In genomic region chr1:227321035-227321434, GRCh38 we compare ENCODE assay signal across 22 cellular contexts. TPM values are rescaled to one million over a fixed set of nuclear protein-coding genes. Genes with fewer than 3 reads are reported as not detected.
DNase-seq lines count a peak whose midpoint lies in the region; ATAC-seq and TF ChIP-seq lines count a peak whose summit lies in the region.
"Had no signal": no experiment of that assay in that cellular context is flagged by ENCODE, and none has a peak within 500 bp of the region (broad histone marks: within the 10 kb centered on the region; RNA-seq: fewer than 3 reads in every experiment).

No MANE protein-coding gene starts in this region.

- CTCF ChIA-PET in activated CD8-positive, alpha-beta T cell treated with anti-CD3 and anti-CD28 coated beads, Interleukin-2, amount 10 ng/mL, durations not matched to agents 7 days and 5 days (lab: Charles Lee) = no interaction called here

- no peak for TF ChIP-seq CTCF in type B pancreatic cell (conservative IDR thresholded peaks at IDR 0.05)

- peak; percentile 74 for ATAC-seq in activated naive CD8-positive, alpha-beta T cell treated with anti-CD3 and anti-CD28 coated beads, Interleukin-2, amount 10 ng/mL, durations not matched to agents 7 days and 5 days (ENCODE audit: low read depth)
- ATAC-seq in activated naive CD8-positive, alpha-beta T cell treated with anti-CD3 and anti-CD28 coated beads, Interleukin-2, amount 50 U/mL, for 24 hours = no peak
- peak; percentile 61 for ATAC-seq in HG03108 (IDR thresholded peaks at IDR 0.05; ENCODE audit: unreplicated experiment)
- peak; percentile 48 for ATAC-seq in activated CD8-positive, alpha-beta T cell treated with anti-CD3 and anti-CD28 coated beads, Interleukin-2, amount 10 ng/mL, durations not matched to agents 7 days and 5 days
- no peak for ATAC-seq in GM18502 (IDR thresholded peaks at IDR 0.05; ENCODE audit: poor library complexity, unreplicated experiment)
- ATAC-seq: A549, left cardiac atrium had no signal

- H3K4me1 ChIP-seq in Karpas-422 (ENCODE audit: low read length) = no peaks in the 10 kb centered on the region

- no peaks in the 10 kb centered on the region for H3K36me3 ChIP-seq in Karpas-422 (ENCODE audit: insufficient read depth, low read length)
- H3K36me3 ChIP-seq: pancreas, SJCRH30 had no signal

- no peaks in the 10 kb centered on the region for H4K20me1 ChIP-seq in Karpas-422 (ENCODE audit: insufficient read depth, low read depth, low read length)

- no peaks in the 10 kb centered on the region for H3K79me2 ChIP-seq in Karpas-422 (ENCODE audit: low read length)

- H3K4me3 Mint-ChIP-seq in activated naive CD8-positive, alpha-beta T cell treated with anti-CD3 and anti-CD28 coated beads, Interleukin-2, amount 10 ng/mL, durations not matched to agents 7 days and 5 days = no peak overlapping the region
- no peak overlapping the region for H3K4me3 Mint-ChIP-seq in activated naive CD8-positive, alpha-beta T cell treated with anti-CD3 and anti-CD28 coated beads, Interleukin-2, amount 50 U/mL, for 24 hours
- no peak overlapping the region for H3K4me3 Mint-ChIP-seq in activated CD8-positive, alpha-beta T cell treated with anti-CD3 and anti-CD28 coated beads, Interleukin-2, amount 10 ng/mL, durations not matched to agents 7 days and 5 days
- peak overlapping the region; percentile 32 for H3K4me3 Mint-ChIP-seq in type B pancreatic cell

- H3K9ac ChIP-seq in Karpas-422 (ENCODE audit: low read length) = no peak overlapping the region
- H3K9ac ChIP-seq: GM23248 had no signal

- peaks cover 59% of the 10 kb centered on the region for H3K27me3 Mint-ChIP-seq in activated naive CD8-positive, alpha-beta T cell treated with anti-CD3 and anti-CD28 coated beads, Interleukin-2, amount 10 ng/mL, durations not matched to agents 7 days and 5 days
- H3K27me3 Mint-ChIP-seq in activated naive CD8-positive, alpha-beta T cell treated with anti-CD3 and anti-CD28 coated beads, Interleukin-2, amount 50 U/mL, for 24 hours = peaks cover 59% of the 10 kb centered on the region
- H3K27me3 Mint-ChIP-seq in activated CD8-positive, alpha-beta T cell treated with anti-CD3 and anti-CD28 coated beads, Interleukin-2, amount 10 ng/mL, durations not matched to agents 7 days and 5 days (ENCODE audit: low read depth) = peaks cover 47% of the 10 kb centered on the region
- peaks cover 13% of the 10 kb centered on the region for H3K27me3 Mint-ChIP-seq in type B pancreatic cell

- H3K27ac Mint-ChIP-seq in activated naive CD8-positive, alpha-beta T cell treated with anti-CD3 and anti-CD28 coated beads, Interleukin-2, amount 10 ng/mL, durations not matched to agents 7 days and 5 days = peak overlapping the region; percentile 11
- no peak overlapping the region for H3K27ac Mint-ChIP-seq in activated naive CD8-positive, alpha-beta T cell treated with anti-CD3 and anti-CD28 coated beads, Interleukin-2, amount 50 U/mL, for 24 hours
- no peak overlapping the region for H3K27ac Mint-ChIP-seq in activated CD8-positive, alpha-beta T cell treated with anti-CD3 and anti-CD28 coated beads, Interleukin-2, amount 10 ng/mL, durations not matched to agents 7 days and 5 days
- H3K27ac Mint-ChIP-seq in type B pancreatic cell = peak overlapping the region; percentile 35
- H3K27ac Mint-ChIP-seq: activated naive CD4-positive, alpha-beta T cell treated with anti-CD3 and anti-CD28 coated beads, Interleukin-2, amount 50 U/mL, for 72 hours had no signal

- H2AFZ ChIP-seq in Karpas-422 (ENCODE audit: low read length) = no peak overlapping the region
- H2AFZ ChIP-seq: GM23248, hepatocyte had no signal

- no peaks in the 10 kb centered on the region for H3K9me3 ChIP-seq in Karpas-422 (ENCODE audit: low read length)
- H3K9me3 ChIP-seq: pancreas, SJCRH30 had no signal

- H3K9me3 Mint-ChIP-seq in activated naive CD8-positive, alpha-beta T cell treated with anti-CD3 and anti-CD28 coated beads, Interleukin-2, amount 10 ng/mL, durations not matched to agents 7 days and 5 days = no peaks in the 10 kb centered on the region
- peaks cover 6% of the 10 kb centered on the region for H3K9me3 Mint-ChIP-seq in activated naive CD8-positive, alpha-beta T cell treated with anti-CD3 and anti-CD28 coated beads, Interleukin-2, amount 50 U/mL, for 24 hours
- H3K9me3 Mint-ChIP-seq in activated CD8-positive, alpha-beta T cell treated with anti-CD3 and anti-CD28 coated beads, Interleukin-2, amount 10 ng/mL, durations not matched to agents 7 days and 5 days (ENCODE audit: insufficient read depth) = no peaks in the 10 kb centered on the region
- no peaks in the 10 kb centered on the region for H3K9me3 Mint-ChIP-seq in type B pancreatic cell

- H3K9me2 ChIP-seq in Karpas-422 (replicated peaks; ENCODE audit: insufficient read depth, low read length) = no peaks in the 10 kb centered on the region

- H3K4me1 Mint-ChIP-seq in activated naive CD8-positive, alpha-beta T cell treated with anti-CD3 and anti-CD28 coated beads, Interleukin-2, amount 10 ng/mL, durations not matched to agents 7 days and 5 days = peaks cover 16% of the 10 kb centered on the region
- peaks cover 9% of the 10 kb centered on the region for H3K4me1 Mint-ChIP-seq in activated naive CD8-positive, alpha-beta T cell treated with anti-CD3 and anti-CD28 coated beads, Interleukin-2, amount 50 U/mL, for 24 hours
- peaks cover 25% of the 10 kb centered on the region for H3K4me1 Mint-ChIP-seq in activated CD8-positive, alpha-beta T cell treated with anti-CD3 and anti-CD28 coated beads, Interleukin-2, amount 10 ng/mL, durations not matched to agents 7 days and 5 days (ENCODE audit: low read depth)
- H3K4me1 Mint-ChIP-seq in type B pancreatic cell (ENCODE audit: unreplicated experiment) = peaks cover 18% of the 10 kb centered on the region

- peaks cover 2% of the 10 kb centered on the region for H3K36me3 Mint-ChIP-seq in activated naive CD8-positive, alpha-beta T cell treated with anti-CD3 and anti-CD28 coated beads, Interleukin-2, amount 10 ng/mL, durations not matched to agents 7 days and 5 days
- H3K36me3 Mint-ChIP-seq in activated naive CD8-positive, alpha-beta T cell treated with anti-CD3 and anti-CD28 coated beads, Interleukin-2, amount 50 U/mL, for 24 hours (ENCODE audit: low read depth) = no peaks in the 10 kb centered on the region
- H3K36me3 Mint-ChIP-seq in activated CD8-positive, alpha-beta T cell treated with anti-CD3 and anti-CD28 coated beads, Interleukin-2, amount 10 ng/mL, durations not matched to agents 7 days and 5 days (ENCODE audit: low read depth) = no peaks in the 10 kb centered on the region
- H3K36me3 Mint-ChIP-seq in type B pancreatic cell = no peaks in the 10 kb centered on the region

- H3K27ac ChIP-seq in Karpas-422 (ENCODE audit: low read length) = no peak overlapping the region
- H3K27ac ChIP-seq: A549, C4-2B, GM23248, hepatocyte, SJCRH30 had no signal

- no peak for DNase-seq in activated naive CD8-positive, alpha-beta T cell treated with anti-CD3 and anti-CD28 coated beads, Interleukin-2, amount 10 ng/mL, durations not matched to agents 7 days and 5 days
- DNase-seq in activated naive CD8-positive, alpha-beta T cell treated with anti-CD3 and anti-CD28 coated beads, Interleukin-2, amount 50 U/mL, for 24 hours = no peak
- peak; percentile 51 for DNase-seq in activated CD8-positive, alpha-beta T cell treated with anti-CD3 and anti-CD28 coated beads, Interleukin-2, amount 10 ng/mL, durations not matched to agents 7 days and 5 days
- DNase-seq in type B pancreatic cell (ENCODE audit: extremely low spot score, unreplicated experiment) (no peak), Karpas-422 (no peak), hippocampal formation (lab: John Stamatoyannopoulos, UW) (no peak)
- DNase-seq: effector CD8-positive, alpha-beta T cell; GM23248; left cardiac atrium; NCI-H1694; OCI-M1; SJCRH30; stimulated activated naive CD4-positive, alpha-beta T cell treated with Interleukin-2 at 50 U/mL for 16 hours; T-helper 9 cell had no signal

- H3K4me3 ChIP-seq in Karpas-422 (ENCODE audit: low read length) = no peak overlapping the region
- H3K4me3 ChIP-seq: A549, GM23248, hepatocyte, pancreas, SJCRH30, smooth muscle cell had no signal

- H3K27me3 ChIP-seq in Karpas-422 (ENCODE audit: low read length) = no peaks in the 10 kb centered on the region
- H3K27me3 ChIP-seq: hepatocyte, pancreas, SJCRH30 had no signal

- POLR2A ChIA-PET in activated naive CD8-positive, alpha-beta T cell treated with anti-CD3 and anti-CD28 coated beads, Interleukin-2, amount 10 ng/mL, durations not matched to agents 7 days and 5 days (lab: Charles Lee) = no interaction called here
- POLR2A ChIA-PET in activated CD8-positive, alpha-beta T cell treated with anti-CD3 and anti-CD28 coated beads, Interleukin-2, amount 10 ng/mL, durations not matched to agents 7 days and 5 days (lab: Charles Lee) = no interaction called here

- H3K4me2 ChIP-seq in Karpas-422 (ENCODE audit: low read depth, low read length, poor library complexity, severe bottlenecking) = no peak overlapping the region
- H3K4me2 ChIP-seq: A549, hepatocyte, smooth muscle cell had no signal

RNA-seq across cellular contexts. Expression of gene CDC42BPA, which starts 2.7 kb away (rescaled TPM):
- total RNA-seq in activated naive CD8-positive, alpha-beta T cell treated with anti-CD3 and anti-CD28 coated beads, Interleukin-2, amount 10 ng/mL, durations not matched to agents 7 days and 5 days = 1 to 10 TPM in 1 of 2 experiments, under 1 TPM in 1; 0.91 to 1.2 TPM
- total RNA-seq in activated CD8-positive, alpha-beta T cell treated with anti-CD3 and anti-CD28 coated beads, Interleukin-2, amount 10 ng/mL, durations not matched to agents 7 days and 5 days = under 1 TPM; 0.32 to 0.89 TPM
- total RNA-seq in type B pancreatic cell (ENCODE audit: low replicate concordance) = 18.5 and 33.8 TPM in 2 replicates
- total RNA-seq in Karpas-422 (2014; rRNA removed; shearing (Covaris generic); ENCODE audit: low replicate concordance) = not detected in 2 replicates

Comparison
In these comparisons a context has a peak if more than half of its experiments do, and no peak if none do; other contexts are left out.
1. ATAC-seq: peak in activated naive CD8-positive, alpha-beta T cell treated with anti-CD3 and anti-CD28 coated beads, Interleukin-2, amount 10 ng/mL, durations not matched to agents 7 days and 5 days (single experiment), HG03108 (single experiment) and activated CD8-positive, alpha-beta T cell treated with anti-CD3 and anti-CD28 coated beads, Interleukin-2, amount 10 ng/mL, durations not matched to agents 7 days and 5 days (single experiment); none in activated naive CD8-positive, alpha-beta T cell treated with anti-CD3 and anti-CD28 coated beads, Interleukin-2, amount 50 U/mL, for 24 hours (single experiment) and GM18502 (single experiment).
2. H3K27ac Mint-ChIP-seq: peak in activated naive CD8-positive, alpha-beta T cell treated with anti-CD3 and anti-CD28 coated beads, Interleukin-2, amount 10 ng/mL, durations not matched to agents 7 days and 5 days (single experiment) and type B pancreatic cell (single experiment); none in activated naive CD8-positive, alpha-beta T cell treated with anti-CD3 and anti-CD28 coated beads, Interleukin-2, amount 50 U/mL, for 24 hours (single experiment) and activated CD8-positive, alpha-beta T cell treated with anti-CD3 and anti-CD28 coated beads, Interleukin-2, amount 10 ng/mL, durations not matched to agents 7 days and 5 days (single experiment).